ENCODE assay signal across 14 cellular contexts in the genomic region with DNA sequence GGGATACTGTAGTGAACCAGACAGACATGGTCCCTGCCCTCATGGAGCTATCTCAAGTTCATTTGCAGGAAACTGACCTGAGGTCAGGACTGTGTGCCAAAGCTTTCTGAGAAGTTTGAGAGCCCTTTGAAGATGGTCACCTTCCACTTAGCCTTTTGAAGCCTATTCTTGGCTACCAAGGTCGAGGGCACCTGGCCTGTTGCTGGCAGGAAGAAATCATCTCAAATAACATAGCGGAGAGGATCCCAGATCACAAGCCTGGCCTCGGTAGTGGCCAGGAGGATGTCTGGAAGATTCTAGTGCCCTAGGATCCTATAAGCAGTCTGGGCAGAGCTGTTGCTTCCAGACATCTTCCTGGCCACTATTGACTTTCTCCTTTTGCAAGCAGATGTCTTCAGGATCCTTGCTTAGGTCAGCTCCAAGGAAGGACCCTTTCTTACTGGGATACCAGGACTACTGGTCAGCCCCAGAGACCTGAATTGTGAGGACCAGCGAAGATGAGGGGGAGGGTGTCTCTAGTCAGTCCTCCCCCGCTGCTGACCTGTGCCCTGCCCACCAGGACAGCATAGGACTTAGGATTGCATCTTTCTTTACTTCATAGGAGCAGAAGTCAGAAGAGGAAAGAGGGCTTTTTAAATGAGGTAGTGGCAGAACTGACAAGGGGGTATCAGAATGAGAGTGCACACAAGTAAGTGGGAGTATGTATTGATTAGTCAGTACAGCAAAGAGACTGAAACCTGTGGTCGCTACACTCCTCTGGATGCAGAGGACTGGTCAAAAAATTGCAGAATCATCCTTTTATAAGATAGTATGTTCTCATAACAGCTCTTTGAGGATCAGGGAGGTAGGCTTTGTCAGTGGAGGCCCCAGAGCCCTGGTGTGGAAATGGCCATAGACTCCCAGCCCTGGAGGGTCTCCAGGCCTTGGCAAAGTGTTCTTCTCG.
DNase-seq lines count a peak whose midpoint lies in the region; ATAC-seq, FAIRE-seq and TF ChIP-seq lines count a peak whose summit lies in the region.
"Had no signal": no experiment of that assay in that cellular context is flagged by ENCODE, and none has a peak within 500 bp of the region (broad histone marks: within the 10 kb centered on the region; RNA-seq: fewer than 3 reads in every experiment).

No MANE protein-coding gene starts in this region.

- H3K27ac ChIP-seq in AG04450 (ENCODE audit: low read depth, low read length) (peak overlapping the region; percentile 69), endothelial cell of umbilical vein (ENCODE audit: insufficient read depth, low read depth, low read length) (peak overlapping the region; percentile 71)

- no peaks in the 10 kb centered on the region for H4K20me1 ChIP-seq in endothelial cell of umbilical vein (replicated peaks; ENCODE audit: control insufficient read depth, extremely low read depth, insufficient read depth, low read length)

- TF ChIP-seq POLR2A in endothelial cell of umbilical vein (IDR thresholded peaks at IDR 0.05; ENCODE audit: low read depth, low read length), result no peak

- H3K4me3 ChIP-seq in AG04450 (ENCODE audit: low read depth, low read length) (no peak overlapping the region), endothelial cell of umbilical vein (replicated peaks in 1 of 3; ENCODE audit: insufficient read depth in 1 of 3, low read depth in 1 of 3, low read length in 3 of 3) (no peak overlapping the region)
- H3K4me3 ChIP-seq: right atrium auricular region had no signal

- no peaks in the 10 kb centered on the region for H3K9me3 Mint-ChIP-seq in effector memory CD8-positive, alpha-beta T cell
- H3K9me3 Mint-ChIP-seq: CD14-positive monocyte, T-cell had no signal

- no peak for FAIRE-seq in endothelial cell of umbilical vein (lab: Jason Lieb, UNC)
- FAIRE-seq: bronchial epithelial cell had no signal

- no peak for DNase-seq in AG04450 (ENCODE audit: low read depth, low spot score)
- DNase-seq in GM19240 (ENCODE audit: insufficient read length, low spot score), result peak; percentile 6
- no peak for DNase-seq in endothelial cell of umbilical vein (ENCODE audit: low read depth, low spot score)
- no peak for DNase-seq in COLO829 (ENCODE audit: low spot score)
- DNase-seq in 8988T, result no peak
- DNase-seq in effector memory CD8-positive, alpha-beta T cell, result no peak
- DNase-seq: GOT3, NCI-H446, T-cell had no signal

- BruUV-seq in endothelial cell of umbilical vein (replicated peaks; lab: Mats Ljungman, UMichigan), result no TSS peak

- peaks cover 25% of the 10 kb centered on the region for H3K4me1 ChIP-seq in endothelial cell of umbilical vein (ENCODE audit: control insufficient read depth, extremely low read depth, insufficient read depth, low read length)

- no peak overlapping the region for H3K9ac ChIP-seq in endothelial cell of umbilical vein (replicated peaks; ENCODE audit: extremely low read depth, insufficient read depth, low read length)

- no peaks in the 10 kb centered on the region for H3K9me3 ChIP-seq in AG04450 (ENCODE audit: control insufficient read depth, insufficient read depth, low read length)
- no peaks in the 10 kb centered on the region for H3K9me3 ChIP-seq in endothelial cell of umbilical vein (replicated peaks; ENCODE audit: control insufficient read depth, insufficient read depth, low read length)
- H3K9me3 ChIP-seq: right atrium auricular region had no signal

- H3K4me1 Mint-ChIP-seq in effector memory CD8-positive, alpha-beta T cell (ENCODE audit: low read depth in 2 of 2), result no peaks in the 10 kb centered on the region

- H2AFZ ChIP-seq in endothelial cell of umbilical vein (ENCODE audit: low read depth, low read length), result no peak overlapping the region

- intact Hi-C loops in endothelial cell of umbilical vein (cut with micrococcal nuclease), result no loop called here

- POLR2A ChIA-PET in AG04450 (lab: Yijun Ruan, JAX) (interaction anchor here (0.5 to 1.2 kb wide), 3 partner anchors 9 to 44 kb away, joined by 3 read pairs; no protein-coding TSS in a partner anchor), endothelial cell of umbilical vein (lab: Charles Lee) (interaction anchor here (1.1 kb wide), 1 partner anchor 55 kb away, joined by 3 read pairs; no protein-coding TSS in a partner anchor)

- H3K4me3 Mint-ChIP-seq in effector memory CD8-positive, alpha-beta T cell, result no peak overlapping the region
- H3K4me3 Mint-ChIP-seq: CD14-positive monocyte, T-cell had no signal

- no peaks in the 10 kb centered on the region for H3K9me1 ChIP-seq in endothelial cell of umbilical vein (replicated peaks; ENCODE audit: control insufficient read depth, extremely low read depth, insufficient read depth, low read length)

- no peaks in the 10 kb centered on the region for H3K36me3 Mint-ChIP-seq in effector memory CD8-positive, alpha-beta T cell (ENCODE audit: insufficient read depth)
- H3K36me3 Mint-ChIP-seq: CD14-positive monocyte, T-cell had no signal

- TF ChIP-seq CTCF in AG04450 (IDR thresholded peaks at IDR 0.05; ENCODE audit: low read depth, low read length), result no peak
- no peak for TF ChIP-seq CTCF in endothelial cell of umbilical vein (IDR thresholded peaks at IDR 0.05; ENCODE audit: extremely low read depth in 1 of 2, insufficient read depth in 1 of 2, low read depth in 1 of 2, low read length in 2 of 2)

- ATAC-seq in HG03432 (IDR thresholded peaks at IDR 0.05; ENCODE audit: unreplicated experiment) (peak; percentile 76), HG03139 (IDR thresholded peaks at IDR 0.05; ENCODE audit: unreplicated experiment) (no peak)
- ATAC-seq in effector memory CD8-positive, alpha-beta T cell (replicated peaks), result no peak
- ATAC-seq: T-cell had no signal

- H3K27me3 ChIP-seq in AG04450 (ENCODE audit: control insufficient read depth, insufficient read depth, low read length), result no peaks in the 10 kb centered on the region
- H3K27me3 ChIP-seq in endothelial cell of umbilical vein (ENCODE audit: control insufficient read depth in 2 of 2, insufficient read depth in 2 of 2, low read length in 2 of 2), result no peaks in the 10 kb centered on the region
- H3K27me3 ChIP-seq: right atrium auricular region had no signal

- no peak overlapping the region for H3K27ac Mint-ChIP-seq in effector memory CD8-positive, alpha-beta T cell
- H3K27ac Mint-ChIP-seq: T-cell had no signal

- H3K79me2 ChIP-seq in endothelial cell of umbilical vein (ENCODE audit: control insufficient read depth, insufficient read depth, low read length), result peaks cover 29% of the 10 kb centered on the region

- dilution Hi-C loops in endothelial cell of umbilical vein (cut with MboI; ENCODE audit: extremely low pct_ligation_motif_present, low sequenced_read_pairs), result no loop called here

- CTCF ChIA-PET in AG04450 (lab: Charles Lee) (no interaction called here), endothelial cell of umbilical vein (lab: Charles Lee) (interaction anchor here (1.1 to 2.7 kb wide), 4 partner anchors 8 to 170 kb away, joined by 3 to 11 read pairs (median 5); no protein-coding TSS in a partner anchor)

- H3K36me3 ChIP-seq in endothelial cell of umbilical vein (ENCODE audit: control insufficient read depth in 2 of 2, extremely low read depth in 1 of 2, insufficient read depth in 2 of 2, low read length in 2 of 2), result peaks cover 2 to 3% of the 10 kb centered on the region in 2 experiments

- peak overlapping the region; percentile 44 for H3K4me2 ChIP-seq in endothelial cell of umbilical vein (ENCODE audit: insufficient read depth, low read length)

- peaks cover 25 to 36% of the 10 kb centered on the region in 2 donors for H3K27me3 Mint-ChIP-seq in effector memory CD8-positive, alpha-beta T cell

TF ChIP-seq in endothelial cell of umbilical vein, 7 proteins besides CTCF, POLR2A, EP300 and RAD21:
- TF ChIP-seq MYC (IDR thresholded peaks at IDR 0.05; ENCODE audit: low read depth, low read length) (no peak), GATA2 (IDR thresholded peaks at IDR 0.05; ENCODE audit: insufficient read depth, insufficient read length, low read depth, low read length) (no peak), POLR2AphosphoS5 (IDR thresholded peaks at IDR 0.05; ENCODE audit: insufficient read depth, low read depth, low read length) (no peak), EZH2 (IDR thresholded peaks at IDR 0.05; ENCODE audit: borderline replicate concordance, low read depth, low read length, severe bottlenecking) (no peak), JUN (IDR thresholded peaks at IDR 0.05; ENCODE audit: borderline replicate concordance, insufficient read depth, insufficient read length, low read depth) (no peak), FOS (IDR thresholded peaks at IDR 0.05; ENCODE audit: borderline replicate concordance, insufficient read depth, low read length) (no peak)
- TF ChIP-seq, protein P1, sequence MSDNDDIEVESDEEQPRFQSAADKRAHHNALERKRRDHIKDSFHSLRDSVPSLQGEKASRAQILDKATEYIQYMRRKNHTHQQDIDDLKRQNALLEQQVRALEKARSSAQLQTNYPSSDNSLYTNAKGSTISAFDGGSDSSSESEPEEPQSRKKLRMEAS (IDR thresholded peaks at IDR 0.05; ENCODE audit: insufficient read depth, insufficient read length), result no peak
